26 cellular contexts compared by ENCODE assay signal in genomic region chr20:4242376-4242775, GRCh38. TPM values are rescaled to one million over a fixed set of nuclear protein-coding genes. Genes with fewer than 3 reads are reported as not detected.
"Had no signal": no experiment of that assay in that cellular context is flagged by ENCODE, and none has a peak within 500 bp of the region (broad histone marks: within the 10 kb centered on the region; RNA-seq: fewer than 3 reads in every experiment).

No MANE protein-coding gene starts in this region.

- DNase-seq: colonic mucosa; effector CD8-positive, alpha-beta T cell; hypothalamus; left ventricle myocardium superior; lower lobe of right lung; naive thymus-derived CD8-positive, alpha-beta T cell; occipital lobe; ovary; psoas muscle; right cardiac atrium; sigmoid colon; stimulated activated CD4-positive, alpha-beta T cell treated with anti-CD3 and anti-CD28 coated beads, Interleukin-2, amount 100 ng/mL, for 24 hours; stimulated activated CD4-positive, alpha-beta T cell treated with anti-CD3 and anti-CD28 coated beads, Interleukin-4, amount 100 ng/mL, for 24 hours; stimulated activated naive CD4-positive, alpha-beta T cell treated with Interleukin-2 at 50 U/mL for 16 hours; stomach had no signal

- H3K4me3 Mint-ChIP-seq: dendritic cell treated with granulocyte-macrophage colony-stimulating factor and Interleukin-4, amounts not matched to agents 40 ng/mL and 50 ng/mL, for 4 days; nephron progenitor cell; stimulated activated effector memory CD8-positive, alpha-beta T cell treated with anti-CD3 and anti-CD28 coated beads, Interleukin-12 subunit alpha, Interleukin-12 subunit beta, amount 100 ng/mL, for 72 hours had no signal

- H3K27me3 ChIP-seq: colonic mucosa, ovary, upper lobe of left lung, vagina had no signal

- H3K36me3 ChIP-seq: colonic mucosa, lower lobe of right lung, ovary, sigmoid colon, stomach, tibial nerve, upper lobe of left lung, vagina had no signal

- H3K4me1 Mint-ChIP-seq: stimulated activated effector memory CD8-positive, alpha-beta T cell treated with anti-CD3 and anti-CD28 coated beads, Interleukin-12 subunit alpha, Interleukin-12 subunit beta, amount 100 ng/mL, for 72 hours had no signal

- H3K27ac ChIP-seq: colonic mucosa, lower lobe of right lung, ovary, psoas muscle, sigmoid colon, stomach, tibial nerve, upper lobe of left lung, vagina had no signal

- H3K36me3 Mint-ChIP-seq: naive thymus-derived CD8-positive, alpha-beta T cell; stimulated activated effector memory CD8-positive, alpha-beta T cell treated with anti-CD3 and anti-CD28 coated beads, Interleukin-12 subunit alpha, Interleukin-12 subunit beta, amount 100 ng/mL, for 72 hours had no signal

- H3K9me3 Mint-ChIP-seq: dendritic cell treated with granulocyte-macrophage colony-stimulating factor and Interleukin-4, amounts not matched to agents 40 ng/mL and 50 ng/mL, for 4 days; naive thymus-derived CD8-positive, alpha-beta T cell; nephron progenitor cell; stimulated activated effector memory CD8-positive, alpha-beta T cell treated with anti-CD3 and anti-CD28 coated beads, Interleukin-12 subunit alpha, Interleukin-12 subunit beta, amount 100 ng/mL, for 72 hours had no signal

- FAIRE-seq: endothelial cell of umbilical vein, frontal cortex, keratinocyte had no signal

- H3K4me1 ChIP-seq: psoas muscle, vagina had no signal

- H3K27ac Mint-ChIP-seq: dendritic cell treated with granulocyte-macrophage colony-stimulating factor and Interleukin-4, amounts not matched to agents 40 ng/mL and 50 ng/mL, for 4 days; naive thymus-derived CD8-positive, alpha-beta T cell; nephron progenitor cell; stimulated activated effector memory CD8-positive, alpha-beta T cell treated with anti-CD3 and anti-CD28 coated beads, Interleukin-12 subunit alpha, Interleukin-12 subunit beta, amount 100 ng/mL, for 72 hours had no signal

- H3K9me3 ChIP-seq: colonic mucosa, lower lobe of right lung, ovary, psoas muscle, sigmoid colon, stomach, upper lobe of left lung, vagina had no signal

- H3K4me3 ChIP-seq: colonic mucosa, lower lobe of right lung, ovary, psoas muscle, sigmoid colon, stomach, tibial nerve, upper lobe of left lung, vagina had no signal

- ATAC-seq: lower lobe of right lung; naive thymus-derived CD8-positive, alpha-beta T cell; psoas muscle; right cardiac atrium; stimulated activated effector memory CD8-positive, alpha-beta T cell treated with anti-CD3 and anti-CD28 coated beads, Interleukin-12 subunit alpha, Interleukin-12 subunit beta, amount 100 ng/mL, for 72 hours had no signal

RNA-seq across cellular contexts. Expression of gene ADRA1D, which starts 6.7 kb away (rescaled TPM):
- total RNA-seq: myocyte; naive thymus-derived CD8-positive, alpha-beta T cell; subcutaneous adipose tissue had no signal
- polyA plus RNA-seq: keratinocyte; naive thymus-derived CD8-positive, alpha-beta T cell had no signal
